Comparison of ENCODE assay signal across 1 cellular context in the genomic region with DNA sequence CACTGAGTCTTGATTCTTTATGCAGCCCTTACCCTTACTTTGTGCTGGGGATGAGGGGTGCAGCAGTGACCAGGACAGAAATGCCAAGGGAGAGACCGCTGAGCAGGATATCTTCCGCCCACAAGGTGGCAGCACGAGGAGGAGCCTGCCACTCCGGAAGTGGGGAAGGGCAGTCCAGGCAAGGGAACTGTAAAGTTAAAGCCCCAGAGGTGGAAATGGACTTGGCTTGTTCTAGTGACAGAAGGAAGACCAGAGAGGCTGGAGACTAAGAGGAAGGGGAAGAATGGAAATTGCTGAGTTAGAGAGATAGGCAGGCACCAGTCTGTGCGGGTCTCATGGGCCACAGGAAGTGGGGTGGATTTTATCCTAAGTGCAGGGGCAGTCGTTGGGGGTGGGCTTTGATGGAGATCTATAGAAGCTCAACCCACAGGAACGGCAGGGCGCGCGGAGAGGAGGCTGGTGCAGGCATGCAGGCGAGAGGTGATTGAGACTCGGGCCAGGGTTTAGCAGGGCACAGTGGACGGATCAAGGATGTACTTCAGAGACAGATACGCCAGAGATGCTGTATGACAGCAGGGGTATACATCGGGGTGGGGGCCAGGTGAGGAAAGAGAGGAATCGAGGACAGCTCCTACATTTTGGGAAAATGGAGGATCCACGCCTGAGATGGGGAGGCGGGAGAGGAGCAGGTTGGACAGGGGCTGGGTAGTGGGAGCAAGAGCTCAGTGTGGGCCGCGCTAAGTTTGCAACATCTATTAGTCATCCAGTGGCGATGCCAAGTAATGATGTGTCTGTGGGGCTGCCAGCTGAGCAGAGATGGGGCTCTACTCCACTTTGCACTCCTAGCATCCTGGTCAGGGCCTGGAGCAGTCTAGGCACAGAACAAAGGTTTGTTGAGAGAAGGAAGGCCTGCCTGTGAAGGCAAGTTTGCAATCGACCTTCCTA.
TF ChIP-seq lines count a peak whose summit lies in the region.

No MANE protein-coding gene starts in this region.

TF ChIP-seq in SK-N-SH, 30 proteins besides CTCF, POLR2A, EP300 and RAD21 (continued from another document):
- TF ChIP-seq ELF1 (IDR thresholded peaks at IDR 0.05), result peak; percentile 98
- no peak for TF ChIP-seq NRF1 (IDR thresholded peaks at IDR 0.05; ENCODE audit: low read depth, low read length)
- peak; percentile 42; the same call in 1 of the 2 replicates for TF ChIP-seq FOSL2 (IDR thresholded peaks at IDR 0.05; ENCODE audit: borderline replicate concordance, low read depth)
- peak; percentile 84 for TF ChIP-seq SMC3 (IDR thresholded peaks at IDR 0.05; ENCODE audit: low read depth, low read length)
- 0 out of 2 replicates have a peak, but pooled peaks have one; percentile 66 for TF ChIP-seq SIN3A (IDR thresholded peaks at IDR 0.05; ENCODE audit: borderline replicate concordance, low read depth, low read length)
- TF ChIP-seq TAF1 (IDR thresholded peaks at IDR 0.05; ENCODE audit: borderline replicate concordance, low read depth, low read length), result peak; percentile 39; the same call in 1 of the 2 replicates
- TF ChIP-seq, protein P1, sequence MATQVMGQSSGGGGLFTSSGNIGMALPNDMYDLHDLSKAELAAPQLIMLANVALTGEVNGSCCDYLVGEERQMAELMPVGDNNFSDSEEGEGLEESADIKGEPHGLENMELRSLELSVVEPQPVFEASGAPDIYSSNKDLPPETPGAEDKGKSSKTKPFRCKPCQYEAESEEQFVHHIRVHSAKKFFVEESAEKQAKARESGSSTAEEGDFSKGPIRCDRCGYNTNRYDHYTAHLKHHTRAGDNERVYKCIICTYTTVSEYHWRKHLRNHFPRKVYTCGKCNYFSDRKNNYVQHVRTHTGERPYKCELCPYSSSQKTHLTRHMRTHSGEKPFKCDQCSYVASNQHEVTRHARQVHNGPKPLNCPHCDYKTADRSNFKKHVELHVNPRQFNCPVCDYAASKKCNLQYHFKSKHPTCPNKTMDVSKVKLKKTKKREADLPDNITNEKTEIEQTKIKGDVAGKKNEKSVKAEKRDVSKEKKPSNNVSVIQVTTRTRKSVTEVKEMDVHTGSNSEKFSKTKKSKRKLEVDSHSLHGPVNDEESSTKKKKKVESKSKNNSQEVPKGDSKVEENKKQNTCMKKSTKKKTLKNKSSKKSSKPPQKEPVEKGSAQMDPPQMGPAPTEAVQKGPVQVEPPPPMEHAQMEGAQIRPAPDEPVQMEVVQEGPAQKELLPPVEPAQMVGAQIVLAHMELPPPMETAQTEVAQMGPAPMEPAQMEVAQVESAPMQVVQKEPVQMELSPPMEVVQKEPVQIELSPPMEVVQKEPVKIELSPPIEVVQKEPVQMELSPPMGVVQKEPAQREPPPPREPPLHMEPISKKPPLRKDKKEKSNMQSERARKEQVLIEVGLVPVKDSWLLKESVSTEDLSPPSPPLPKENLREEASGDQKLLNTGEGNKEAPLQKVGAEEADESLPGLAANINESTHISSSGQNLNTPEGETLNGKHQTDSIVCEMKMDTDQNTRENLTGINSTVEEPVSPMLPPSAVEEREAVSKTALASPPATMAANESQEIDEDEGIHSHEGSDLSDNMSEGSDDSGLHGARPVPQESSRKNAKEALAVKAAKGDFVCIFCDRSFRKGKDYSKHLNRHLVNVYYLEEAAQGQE (IDR thresholded peaks at IDR 0.05; ENCODE audit: low read depth, low read length), result 0 out of 2 replicates have a peak, but pooled peaks have one; percentile 32
